1 cellular context compared by ENCODE assay signal in the genomic region with DNA sequence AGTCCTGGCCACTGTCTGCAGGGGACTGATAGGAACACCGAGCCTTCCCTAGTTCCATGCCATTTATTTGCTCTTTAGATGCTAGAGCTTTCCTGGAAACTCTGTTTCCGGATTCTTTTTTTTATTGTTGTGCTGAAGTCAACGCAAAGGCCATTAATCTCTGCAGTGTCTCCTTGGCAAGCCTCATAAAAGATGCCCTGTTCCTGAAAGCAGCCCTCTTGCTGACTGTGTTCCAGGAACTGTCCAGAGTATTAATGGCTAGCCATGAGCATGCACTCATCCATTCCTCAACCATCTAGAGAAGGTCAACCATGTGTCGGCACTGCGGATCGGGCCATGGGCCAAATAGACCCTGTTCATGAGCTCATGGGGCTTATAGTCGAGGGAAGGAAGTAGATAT.
TF ChIP-seq lines count a peak whose summit lies in the region.

No MANE protein-coding gene starts in this region.

TF ChIP-seq in K562, 482 proteins besides CTCF, POLR2A, EP300 and RAD21 (continues in another document):
- TF ChIP-seq ZBTB33 (CRISPR knock-in tag; IDR thresholded peaks at IDR 0.05) (no peak), ZBTB7A (IDR thresholded peaks at IDR 0.05; ENCODE audit: borderline replicate concordance, control insufficient read depth, low read depth, low read length) (no peak), PBX2 (CRISPR knock-in tag; IDR thresholded peaks at IDR 0.05; ENCODE audit: low read depth) (no peak), PBX2 (tag; conservative IDR thresholded peaks at IDR 0.05; ENCODE audit: low read depth) (peak; percentile 86), HCFC1 (IDR thresholded peaks at IDR 0.05; ENCODE audit: low read depth, low read length) (no peak), PYGO2 (tag; IDR thresholded peaks at IDR 0.05) (no peak), EHMT2 (IDR thresholded peaks at IDR 0.05) (peak; percentile 78), KLF16 (IDR thresholded peaks at IDR 0.05) (no peak), ELF4 (CRISPR knock-in tag; IDR thresholded peaks at IDR 0.05) (no peak), ETV1 (tag; conservative IDR thresholded peaks at IDR 0.05; ENCODE audit: low read depth) (no peak), ZEB2 (IDR thresholded peaks at IDR 0.05) (no peak), RNF2 (IDR thresholded peaks at IDR 0.05) (no peak), POLR2B (IDR thresholded peaks at IDR 0.05; ENCODE audit: low read depth, partially characterized antibody) (no peak), SAFB2 (IDR thresholded peaks at IDR 0.05; ENCODE audit: borderline replicate concordance, low read depth, low read length, severe bottlenecking) (no peak), CTBP1 (IDR thresholded peaks at IDR 0.05; ENCODE audit: borderline replicate concordance) (peak; percentile 36; the same call in 1 of the 2 replicates), ZNF280A (IDR thresholded peaks at IDR 0.05; ENCODE audit: low read depth, partially characterized antibody) (no peak), PKNOX1 (IDR thresholded peaks at IDR 0.05) (no peak), ETV5 (CRISPR knock-in tag; IDR thresholded peaks at IDR 0.05; ENCODE audit: low read depth) (0 out of 2 replicates have a peak, but pooled peaks have one; percentile 19), BRCA1 (IDR thresholded peaks at IDR 0.05) (no peak), BRCA1 (CRISPR knock-in tag; IDR thresholded peaks at IDR 0.05) (no peak), PHF21A (IDR thresholded peaks at IDR 0.05; ENCODE audit: borderline replicate concordance, low read depth) (no peak)
- TF ChIP-seq, protein P1, sequence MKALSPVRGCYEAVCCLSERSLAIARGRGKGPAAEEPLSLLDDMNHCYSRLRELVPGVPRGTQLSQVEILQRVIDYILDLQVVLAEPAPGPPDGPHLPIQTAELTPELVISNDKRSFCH (CRISPR knock-in tag; IDR thresholded peaks at IDR 0.05): no peak
- TF ChIP-seq, protein P1 (tag; IDR thresholded peaks at IDR 0.05): no peak
- TF ChIP-seq, protein P2, sequence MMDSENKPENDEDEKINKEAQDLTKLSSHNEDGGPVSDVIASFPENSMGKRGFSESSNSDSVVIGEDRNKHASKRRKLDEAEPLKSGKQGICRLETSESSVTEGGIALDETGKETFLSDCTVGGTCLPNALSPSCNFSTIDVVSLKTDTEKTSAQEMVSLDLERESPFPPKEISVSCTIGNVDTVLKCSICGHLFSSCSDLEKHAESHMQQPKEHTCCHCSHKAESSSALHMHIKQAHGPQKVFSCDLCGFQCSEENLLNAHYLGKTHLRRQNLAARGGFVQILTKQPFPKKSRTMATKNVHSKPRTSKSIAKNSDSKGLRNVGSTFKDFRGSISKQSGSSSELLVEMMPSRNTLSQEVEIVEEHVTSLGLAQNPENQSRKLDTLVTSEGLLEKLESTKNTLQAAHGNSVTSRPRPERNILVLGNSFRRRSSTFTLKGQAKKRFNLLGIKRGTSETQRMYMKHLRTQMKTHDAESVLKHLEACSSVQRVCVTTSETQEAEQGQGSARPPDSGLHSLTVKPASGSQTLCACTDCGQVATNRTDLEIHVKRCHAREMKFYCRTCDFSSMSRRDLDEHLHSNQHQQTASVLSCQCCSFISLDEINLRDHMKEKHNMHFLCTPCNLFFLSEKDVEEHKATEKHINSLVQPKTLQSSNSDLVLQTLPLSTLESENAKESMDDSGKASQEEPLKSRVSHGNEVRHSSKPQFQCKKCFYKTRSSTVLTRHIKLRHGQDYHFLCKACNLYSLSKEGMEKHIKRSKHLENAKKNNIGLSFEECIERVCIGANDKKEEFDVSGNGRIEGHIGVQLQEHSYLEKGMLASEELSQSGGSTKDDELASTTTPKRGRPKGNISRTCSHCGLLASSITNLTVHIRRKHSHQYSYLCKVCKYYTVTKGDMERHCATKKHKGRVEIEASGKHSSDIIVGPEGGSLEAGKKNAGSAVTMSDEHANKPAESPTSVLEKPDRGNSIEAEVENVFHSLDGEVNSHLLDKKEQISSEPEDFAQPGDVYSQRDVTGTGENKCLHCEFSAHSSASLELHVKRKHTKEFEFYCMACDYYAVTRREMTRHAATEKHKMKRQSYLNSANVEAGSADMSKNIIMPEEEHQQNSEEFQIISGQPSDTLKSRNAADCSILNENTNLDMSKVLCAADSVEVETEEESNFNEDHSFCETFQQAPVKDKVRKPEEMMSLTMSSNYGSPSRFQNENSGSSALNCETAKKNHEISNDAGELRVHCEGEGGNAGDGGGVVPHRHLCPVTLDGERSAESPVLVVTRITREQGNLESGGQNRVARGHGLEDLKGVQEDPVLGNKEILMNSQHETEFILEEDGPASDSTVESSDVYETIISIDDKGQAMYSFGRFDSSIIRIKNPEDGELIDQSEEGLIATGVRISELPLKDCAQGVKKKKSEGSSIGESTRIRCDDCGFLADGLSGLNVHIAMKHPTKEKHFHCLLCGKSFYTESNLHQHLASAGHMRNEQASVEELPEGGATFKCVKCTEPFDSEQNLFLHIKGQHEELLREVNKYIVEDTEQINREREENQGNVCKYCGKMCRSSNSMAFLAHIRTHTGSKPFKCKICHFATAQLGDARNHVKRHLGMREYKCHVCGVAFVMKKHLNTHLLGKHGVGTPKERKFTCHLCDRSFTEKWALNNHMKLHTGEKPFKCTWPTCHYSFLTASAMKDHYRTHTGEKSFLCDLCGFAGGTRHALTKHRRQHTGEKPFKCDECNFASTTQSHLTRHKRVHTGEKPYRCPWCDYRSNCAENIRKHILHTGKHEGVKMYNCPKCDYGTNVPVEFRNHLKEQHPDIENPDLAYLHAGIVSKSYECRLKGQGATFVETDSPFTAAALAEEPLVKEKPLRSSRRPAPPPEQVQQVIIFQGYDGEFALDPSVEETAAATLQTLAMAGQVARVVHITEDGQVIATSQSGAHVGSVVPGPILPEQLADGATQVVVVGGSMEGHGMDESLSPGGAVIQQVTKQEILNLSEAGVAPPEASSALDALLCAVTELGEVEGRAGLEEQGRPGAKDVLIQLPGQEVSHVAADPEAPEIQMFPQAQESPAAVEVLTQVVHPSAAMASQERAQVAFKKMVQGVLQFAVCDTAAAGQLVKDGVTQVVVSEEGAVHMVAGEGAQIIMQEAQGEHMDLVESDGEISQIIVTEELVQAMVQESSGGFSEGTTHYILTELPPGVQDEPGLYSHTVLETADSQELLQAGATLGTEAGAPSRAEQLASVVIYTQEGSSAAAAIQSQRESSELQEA (IDR thresholded peaks at IDR 0.05; ENCODE audit: low read depth): no peak
- TF ChIP-seq, protein P3, sequence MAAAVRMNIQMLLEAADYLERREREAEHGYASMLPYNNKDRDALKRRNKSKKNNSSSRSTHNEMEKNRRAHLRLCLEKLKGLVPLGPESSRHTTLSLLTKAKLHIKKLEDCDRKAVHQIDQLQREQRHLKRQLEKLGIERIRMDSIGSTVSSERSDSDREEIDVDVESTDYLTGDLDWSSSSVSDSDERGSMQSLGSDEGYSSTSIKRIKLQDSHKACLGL (CRISPR knock-in tag; IDR thresholded peaks at IDR 0.05; ENCODE audit: borderline replicate concordance, poor library complexity, severe bottlenecking): no peak
- TF ChIP-seq, protein P4, sequence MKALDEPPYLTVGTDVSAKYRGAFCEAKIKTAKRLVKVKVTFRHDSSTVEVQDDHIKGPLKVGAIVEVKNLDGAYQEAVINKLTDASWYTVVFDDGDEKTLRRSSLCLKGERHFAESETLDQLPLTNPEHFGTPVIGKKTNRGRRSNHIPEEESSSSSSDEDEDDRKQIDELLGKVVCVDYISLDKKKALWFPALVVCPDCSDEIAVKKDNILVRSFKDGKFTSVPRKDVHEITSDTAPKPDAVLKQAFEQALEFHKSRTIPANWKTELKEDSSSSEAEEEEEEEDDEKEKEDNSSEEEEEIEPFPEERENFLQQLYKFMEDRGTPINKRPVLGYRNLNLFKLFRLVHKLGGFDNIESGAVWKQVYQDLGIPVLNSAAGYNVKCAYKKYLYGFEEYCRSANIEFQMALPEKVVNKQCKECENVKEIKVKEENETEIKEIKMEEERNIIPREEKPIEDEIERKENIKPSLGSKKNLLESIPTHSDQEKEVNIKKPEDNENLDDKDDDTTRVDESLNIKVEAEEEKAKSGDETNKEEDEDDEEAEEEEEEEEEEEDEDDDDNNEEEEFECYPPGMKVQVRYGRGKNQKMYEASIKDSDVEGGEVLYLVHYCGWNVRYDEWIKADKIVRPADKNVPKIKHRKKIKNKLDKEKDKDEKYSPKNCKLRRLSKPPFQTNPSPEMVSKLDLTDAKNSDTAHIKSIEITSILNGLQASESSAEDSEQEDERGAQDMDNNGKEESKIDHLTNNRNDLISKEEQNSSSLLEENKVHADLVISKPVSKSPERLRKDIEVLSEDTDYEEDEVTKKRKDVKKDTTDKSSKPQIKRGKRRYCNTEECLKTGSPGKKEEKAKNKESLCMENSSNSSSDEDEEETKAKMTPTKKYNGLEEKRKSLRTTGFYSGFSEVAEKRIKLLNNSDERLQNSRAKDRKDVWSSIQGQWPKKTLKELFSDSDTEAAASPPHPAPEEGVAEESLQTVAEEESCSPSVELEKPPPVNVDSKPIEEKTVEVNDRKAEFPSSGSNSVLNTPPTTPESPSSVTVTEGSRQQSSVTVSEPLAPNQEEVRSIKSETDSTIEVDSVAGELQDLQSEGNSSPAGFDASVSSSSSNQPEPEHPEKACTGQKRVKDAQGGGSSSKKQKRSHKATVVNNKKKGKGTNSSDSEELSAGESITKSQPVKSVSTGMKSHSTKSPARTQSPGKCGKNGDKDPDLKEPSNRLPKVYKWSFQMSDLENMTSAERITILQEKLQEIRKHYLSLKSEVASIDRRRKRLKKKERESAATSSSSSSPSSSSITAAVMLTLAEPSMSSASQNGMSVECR (CRISPR knock-in tag; IDR thresholded peaks at IDR 0.05): no peak
- TF ChIP-seq, protein P5, sequence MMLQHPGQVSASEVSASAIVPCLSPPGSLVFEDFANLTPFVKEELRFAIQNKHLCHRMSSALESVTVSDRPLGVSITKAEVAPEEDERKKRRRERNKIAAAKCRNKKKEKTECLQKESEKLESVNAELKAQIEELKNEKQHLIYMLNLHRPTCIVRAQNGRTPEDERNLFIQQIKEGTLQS (IDR thresholded peaks at IDR 0.05): no peak
- TF ChIP-seq, protein P5 (CRISPR knock-in tag; conservative IDR thresholded peaks at IDR 0.05): no peak
